7 cellular contexts compared by ENCODE assay signal in genomic region chr3:50154840-50155490, GRCh38. TPM values are rescaled to one million over a fixed set of nuclear protein-coding genes. Genes with fewer than 3 reads are reported as not detected.
A peak's percentile ranks its signal among the peaks of the same experiment; 100 is the strongest.
DNase-seq lines count a peak whose midpoint lies in the region; TF ChIP-seq lines count a peak whose summit lies in the region.

Gene SEMA3F (plus strand): TSS chr3:50155324. CDS start chr3:50159623, 4,299 bp downstream.

- peak within 1 kb of the TSS; percentile 4 for H3K9ac ChIP-seq in muscle layer of colon (ENCODE audit: low read length)

- DNase-seq in GM13976 (ENCODE audit: low spot score) (peak; percentile 93), HFFc6 (peak; percentile 45), NCI-H446 treated with DMSO at 0.1 percent for 48 hours (lab: John Stamatoyannopoulos, UW) (peak; percentile 4), activated T-cell treated with anti-CD3 and anti-CD28 coated beads for 1 hour (ENCODE audit: low read depth) (peak; percentile 58), epithelial cell of esophagus (ENCODE audit: low read depth) (peak; percentile 88)
- DNase-seq in stimulated activated CD8-positive, alpha-beta memory T cell treated with anti-CD3 and anti-CD28 coated beads, Interleukin-7, amount 100 ng/mL, for 1 hour (ENCODE audit: low read depth in 2 of 2) = peak; percentile 12 to 29

- in situ Hi-C loops in GM13976 (cut with MboI; ENCODE audit: low sequenced_read_pairs, unreplicated experiment) = no loop called here

- H3K27ac Mint-ChIP-seq in HFFc6 = peak within 1 kb of the TSS; percentile 67; the same call in 1 of the 2 replicates

- no peaks in the 10 kb centered on the region for H3K36me3 Mint-ChIP-seq in HFFc6 (ENCODE audit: low read depth)

- peak within 1 kb of the TSS; percentile 88 for H3K4me3 Mint-ChIP-seq in HFFc6

- H3K27me3 Mint-ChIP-seq in HFFc6 (ENCODE audit: insufficient read depth) = peaks cover 6% of the 10 kb centered on the region

- H3K9me3 ChIP-seq in muscle layer of colon (ENCODE audit: low read length) = no peaks in the 10 kb centered on the region

- H3K9me3 Mint-ChIP-seq in HFFc6 = no peaks in the 10 kb centered on the region

- H3K27ac ChIP-seq in muscle layer of colon (ENCODE audit: low read depth, low read length) = peak within 1 kb of the TSS; percentile 1

- H3K4me3 ChIP-seq in epithelial cell of esophagus (ENCODE audit: low read length) = peak within 1 kb of the TSS; percentile 90
- peak within 1 kb of the TSS; percentile 43 to 63 for H3K4me3 ChIP-seq in muscle layer of colon (ENCODE audit: low read depth in 1 of 2, low read length in 2 of 2)

- no peak for TF ChIP-seq CTCF in GM13976 (IDR thresholded peaks at IDR 0.05; ENCODE audit: borderline replicate concordance, control extremely low read depth, extremely low read depth, insufficient read depth, missing control alignments)
- TF ChIP-seq CTCF in HFFc6 (IDR thresholded peaks at IDR 0.05) = no peak
- TF ChIP-seq CTCF in epithelial cell of esophagus (IDR thresholded peaks at IDR 0.05; ENCODE audit: insufficient read depth, low read depth, low read length, missing control alignments) = no peak

- peaks cover 0 to 5% of the 10 kb centered on the region in 2 donors for H3K27me3 ChIP-seq in muscle layer of colon (ENCODE audit: control insufficient read depth in 1 of 2, insufficient read depth in 2 of 2, low read length in 2 of 2)

- H3K4me1 Mint-ChIP-seq in HFFc6 (ENCODE audit: low read depth) = peaks cover 41% of the 10 kb centered on the region

- peaks cover 43% of the 10 kb centered on the region for H3K4me1 ChIP-seq in muscle layer of colon (ENCODE audit: insufficient read depth, low read length)

- H3K36me3 ChIP-seq in muscle layer of colon (ENCODE audit: insufficient read depth, low read length) = no peaks in the 10 kb centered on the region

RNA-seq across cellular contexts. Expression of gene SEMA3F, which starts in this region (rescaled TPM):
- 10 to 100 TPM; 20.5 to 35.6 (median 22.8) TPM for total RNA-seq in HFFc6 (2021; fragmentation: NEBNext Ultra II Directional; extraction: Animal tissue kit (Norgen Biotek cat#: 25700))

Comparison
In these comparisons a context has a peak if more than half of its experiments do, and no peak if none do; other contexts are left out.
1. Peak in every context shown above with its lines: DNase-seq, H3K4me3 ChIP-seq and H3K27ac ChIP-seq.
2. DNase-seq: peak in every context shown above with its lines; median percentile 93 in GM13976; 88 in epithelial cell of esophagus; 58 in activated T-cell treated with anti-CD3 and anti-CD28 coated beads for 1 hour; 45 in HFFc6; 20 in stimulated activated CD8-positive, alpha-beta memory T cell treated with anti-CD3 and anti-CD28 coated beads, Interleukin-7, amount 100 ng/mL, for 1 hour; 4 in NCI-H446 treated with DMSO at 0.1 percent for 48 hours.